Comparison of ENCODE assay signal across 22 cellular contexts in the genomic region with DNA sequence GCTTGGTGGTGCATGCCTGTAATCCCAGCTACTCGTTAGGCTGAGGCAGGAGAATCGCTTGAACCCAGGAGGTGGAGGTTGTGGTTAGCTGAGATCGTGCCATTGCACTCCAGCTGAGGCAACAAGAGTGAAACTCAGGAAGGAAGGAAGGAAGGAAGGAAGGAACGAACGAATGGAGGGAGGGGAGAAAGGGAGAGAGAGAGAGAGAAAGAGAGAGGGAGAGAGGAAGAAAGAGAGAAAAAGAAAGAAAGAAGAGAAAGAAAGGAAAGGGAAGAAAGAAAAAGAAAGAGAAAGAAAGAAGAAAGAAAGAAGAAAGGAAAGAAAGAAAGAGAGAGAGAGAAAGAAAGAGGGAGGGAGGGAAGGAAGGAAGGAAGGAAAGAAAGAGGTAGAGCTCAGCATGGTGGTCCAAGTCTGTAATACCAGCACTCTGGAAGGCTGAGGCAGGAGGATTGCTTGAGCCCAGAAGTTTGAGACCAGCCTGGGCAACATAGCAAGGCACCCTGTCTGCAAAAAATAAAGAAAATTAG.
"Had no signal": no experiment of that assay in that cellular context is flagged by ENCODE, and none has a peak within 500 bp of the region (broad histone marks: within the 10 kb centered on the region; RNA-seq: fewer than 3 reads in every experiment).

No MANE protein-coding gene starts in this region.

- H3K4me2 ChIP-seq: KMS-11, SK-N-SH had no signal

- ATAC-seq: Panc1, PC-3 had no signal

- DNase-seq: IMR-90; Kasumi-1; MM.1S; NCI-H1092 treated with DMSO at 0.1 percent for 48 hours; NCI-H1436; NCI-H187; NCI-H2029; NCI-H2081 treated with DMSO at 0.1 percent for 48 hours; NCI-H2171 treated with DMSO at 0.1 percent for 48 hours; NCI-H345; NCI-H446 treated with DMSO at 0.1 percent for 48 hours; NCI-H524 treated with DMSO at 0.1 percent for 48 hours; NCI-H69; NCI-H774; NK-92 treated with Interleukin-12 subunit alpha and Interleukin-12 subunit beta, amount 100 ng/mL, for 24 hours; PC-3; SHP77; SK-N-SH; SW 1271 had no signal

- H3K9ac ChIP-seq: KMS-11, SK-N-SH had no signal

- H3K27ac ChIP-seq: KMS-11, RWPE1 had no signal

- H3K9me3 ChIP-seq: SK-N-SH had no signal
